ENCODE assay signal across 8 cellular contexts in the genomic region with DNA sequence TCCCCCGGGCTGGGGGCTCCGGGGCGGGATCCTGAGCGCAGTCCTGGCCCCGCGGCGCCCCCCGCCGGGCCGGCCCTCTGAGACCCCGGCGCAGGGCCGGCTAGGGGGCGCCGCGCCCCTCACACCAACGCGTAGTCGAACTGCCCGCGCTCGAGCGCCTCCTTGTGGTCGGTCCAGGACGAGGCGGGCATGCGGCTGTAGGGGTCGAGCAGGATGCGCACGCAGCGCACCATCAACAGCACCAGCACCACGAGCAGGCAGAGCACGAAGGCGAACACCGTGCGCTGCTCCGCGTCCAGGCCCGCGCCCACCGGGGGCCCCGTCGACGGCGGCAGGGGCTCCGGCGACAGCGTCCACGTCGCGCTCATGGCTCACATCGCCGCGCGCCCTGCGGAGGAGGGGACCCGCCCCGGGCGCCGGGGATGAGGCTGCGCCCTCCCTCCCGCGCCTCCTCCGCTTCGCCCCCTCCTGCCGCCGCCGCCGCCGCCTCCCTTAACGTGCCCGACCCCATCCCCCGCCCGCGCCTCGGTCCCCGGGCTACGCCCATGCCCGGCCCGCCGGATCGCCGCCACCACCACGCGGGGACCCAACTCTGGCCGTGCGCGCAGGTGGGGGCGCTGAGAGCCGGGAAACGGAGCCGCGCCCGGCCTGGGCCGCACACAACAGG. TPM values are rescaled to one million over a fixed set of nuclear protein-coding genes. Genes with fewer than 3 reads are reported as not detected.
DNase-seq lines count a peak whose midpoint lies in the region; ATAC-seq and TF ChIP-seq lines count a peak whose summit lies in the region.

No MANE protein-coding gene starts in this region.

- H3K27me3 Mint-ChIP-seq in type B pancreatic cell: no peaks in the 10 kb centered on the region

- H3K79me2 ChIP-seq in KMS-11 (ENCODE audit: insufficient read depth, low read depth) (no peaks in the 10 kb centered on the region), parathyroid adenoma (no peaks in the 10 kb centered on the region)

- TF ChIP-seq POLR2A in Raji (IDR thresholded peaks at IDR 0.05; ENCODE audit: insufficient read depth, low read depth, low read length) (peak; percentile 40; the same call in 1 of the 2 replicates), gastroesophageal sphincter (IDR thresholded peaks at IDR 0.05) (no peak)

- no peaks in the 10 kb centered on the region for H3K9me3 Mint-ChIP-seq in type B pancreatic cell

- peak overlapping the region; percentile 93 for H3K4me3 Mint-ChIP-seq in type B pancreatic cell

- H3K4me1 Mint-ChIP-seq in type B pancreatic cell (ENCODE audit: unreplicated experiment): peaks cover 23% of the 10 kb centered on the region

- H3K9ac ChIP-seq in KMS-11 (peak overlapping the region; percentile 42; the same call in 1 of the 2 replicates), parathyroid adenoma (no peak overlapping the region)

- no peaks in the 10 kb centered on the region for H3K36me3 ChIP-seq in KMS-11 (ENCODE audit: insufficient read depth)
- peaks cover 0 to 23% of the 10 kb centered on the region in 2 donors for H3K36me3 ChIP-seq in gastroesophageal sphincter
- H3K36me3 ChIP-seq in parathyroid adenoma (ENCODE audit: control insufficient read depth, insufficient read depth, low read length): no peaks in the 10 kb centered on the region

- DNase-seq in DMS53 (lab: John Stamatoyannopoulos, UW): peak; percentile 82
- peak; percentile 66 for DNase-seq in activated T-helper 9 cell treated with anti-CD3 and anti-CD28 coated beads, Interleukin-2, amount 50 U/mL, for 16 hours (ENCODE audit: low read depth)
- DNase-seq in type B pancreatic cell (ENCODE audit: extremely low spot score, unreplicated experiment): peak; percentile 95

- H3K36me3 Mint-ChIP-seq in type B pancreatic cell: peaks cover 4% of the 10 kb centered on the region

- no CpG with 5 or more reads among the region's 95 CpGs for WGBS in gastroesophageal sphincter (ENCODE audit: low coverage in 1 of 2), 2 donors

- H3K27ac ChIP-seq in KMS-11: no peak overlapping the region
- peak overlapping the region; percentile 37 to 97 (median 94) for H3K27ac ChIP-seq in gastroesophageal sphincter
- no peak overlapping the region for H3K27ac ChIP-seq in parathyroid adenoma

- H3K4me2 ChIP-seq in KMS-11: peak overlapping the region; percentile 48
- H3K4me2 ChIP-seq in parathyroid adenoma (ENCODE audit: low read length): peak overlapping the region; percentile 69

- H3K9me3 ChIP-seq in gastroesophageal sphincter (no peaks in the 10 kb centered on the region), parathyroid adenoma (ENCODE audit: control insufficient read depth, low read length) (no peaks in the 10 kb centered on the region)

- peak; percentile 71 for TF ChIP-seq CTCF in KMS-11 (conservative IDR thresholded peaks at IDR 0.05; ENCODE audit: low read depth, low read length)
- peak in 3 of 4 experiments; percentile 82 to 91 (median 89) for TF ChIP-seq CTCF in gastroesophageal sphincter (IDR thresholded peaks at IDR 0.05)
- peak; percentile 85 for TF ChIP-seq CTCF in parathyroid adenoma (IDR thresholded peaks at IDR 0.05)
- TF ChIP-seq CTCF in type B pancreatic cell (conservative IDR thresholded peaks at IDR 0.05): peak; percentile 99

- H2AFZ ChIP-seq in KMS-11 (ENCODE audit: low read depth) (peak overlapping the region; percentile 52), parathyroid adenoma (peak overlapping the region; percentile 38)

- H3K4me1 ChIP-seq in KMS-11 (ENCODE audit: low read depth, poor library complexity, severe bottlenecking): peaks cover 4% of the 10 kb centered on the region
- peaks cover 17 to 91% (median 61%) of the 10 kb centered on the region in 3 donors for H3K4me1 ChIP-seq in gastroesophageal sphincter
- H3K4me1 ChIP-seq in parathyroid adenoma: peaks cover 7% of the 10 kb centered on the region

- ATAC-seq in gastroesophageal sphincter (peak; percentile 13), GM18858 (IDR thresholded peaks at IDR 0.05; ENCODE audit: unreplicated experiment) (no peak)

- peak overlapping the region; percentile 92 for H3K27ac Mint-ChIP-seq in type B pancreatic cell

- no peaks in the 10 kb centered on the region for H4K20me1 ChIP-seq in KMS-11 (ENCODE audit: insufficient read depth)

- H3K4me3 ChIP-seq in KMS-11 (IDR thresholded peaks at IDR 0.05; ENCODE audit: insufficient read depth, low read depth, low read length): no peak overlapping the region
- peak overlapping the region; percentile 51 to 80 for H3K4me3 ChIP-seq in gastroesophageal sphincter
- H3K4me3 ChIP-seq in parathyroid adenoma (ENCODE audit: low read depth, low read length): peak overlapping the region; percentile 20

- no peak for TF ChIP-seq EP300 in gastroesophageal sphincter (IDR thresholded peaks at IDR 0.05)

- H3K27me3 ChIP-seq in KMS-11 (ENCODE audit: insufficient read depth, low read depth) (no peaks in the 10 kb centered on the region), gastroesophageal sphincter (no peaks in the 10 kb centered on the region), parathyroid adenoma (ENCODE audit: control insufficient read depth, insufficient read depth, low read length) (no peaks in the 10 kb centered on the region)

RNA-seq across cellular contexts. Expression of gene CTXN1, which starts 0.6 kb away (rescaled TPM):
- 10 to 100 TPM; 18.3 to 33.3 (median 26.4) TPM for total RNA-seq in gastroesophageal sphincter
- 50.0 and 57.8 TPM in 2 replicates for total RNA-seq in type B pancreatic cell (ENCODE audit: low replicate concordance)

RNA-seq across cellular contexts. Expression of gene SNAPC2, which starts 5.2 kb away (rescaled TPM):
- 10 to 100 TPM; 29.5 to 37.7 (median 33.4) TPM for total RNA-seq in gastroesophageal sphincter
- total RNA-seq in type B pancreatic cell (ENCODE audit: low replicate concordance): 13.7 and 15.0 TPM in 2 replicates

RNA-seq across cellular contexts. Expression of gene TGFBR3L, which starts 10.7 kb away (rescaled TPM):
- total RNA-seq in gastroesophageal sphincter: 1 to 10 TPM; 2.8 to 8.5 (median 5.4) TPM
- total RNA-seq in type B pancreatic cell (ENCODE audit: low replicate concordance): 1.1 and 2.4 TPM in 2 replicates

RNA-seq across cellular contexts. Expression of gene TIMM44, which starts 18.2 kb away (rescaled TPM):
- total RNA-seq in gastroesophageal sphincter (100 to 1,000 TPM in 1 of 4 donors, 10 to 100 TPM in 3; 65.7 to 108 (median 86.4) TPM), type B pancreatic cell (ENCODE audit: low replicate concordance) (73.7 and 80.4 TPM in 2 replicates)

RNA-seq across cellular contexts. Expression of gene MAP2K7, which starts 21.6 kb away (rescaled TPM):
- 10 to 100 TPM; 13.9 to 23.4 (median 17.9) TPM for total RNA-seq in gastroesophageal sphincter
- 38.2 and 42.2 TPM in 2 replicates for total RNA-seq in type B pancreatic cell (ENCODE audit: low replicate concordance)

Comparison
In these comparisons a context has a peak if more than half of its experiments do, and no peak if none do; other contexts are left out.
1. H3K27ac ChIP-seq: peak in gastroesophageal sphincter (4 of 4); none in KMS-11 (single experiment) and parathyroid adenoma (single experiment).
2. Peak in every context shown above with its lines, with median percentiles within 50 percentile points of each other: DNase-seq and CTCF ChIP-seq.